9 cellular contexts compared by ENCODE assay signal in the genomic region with DNA sequence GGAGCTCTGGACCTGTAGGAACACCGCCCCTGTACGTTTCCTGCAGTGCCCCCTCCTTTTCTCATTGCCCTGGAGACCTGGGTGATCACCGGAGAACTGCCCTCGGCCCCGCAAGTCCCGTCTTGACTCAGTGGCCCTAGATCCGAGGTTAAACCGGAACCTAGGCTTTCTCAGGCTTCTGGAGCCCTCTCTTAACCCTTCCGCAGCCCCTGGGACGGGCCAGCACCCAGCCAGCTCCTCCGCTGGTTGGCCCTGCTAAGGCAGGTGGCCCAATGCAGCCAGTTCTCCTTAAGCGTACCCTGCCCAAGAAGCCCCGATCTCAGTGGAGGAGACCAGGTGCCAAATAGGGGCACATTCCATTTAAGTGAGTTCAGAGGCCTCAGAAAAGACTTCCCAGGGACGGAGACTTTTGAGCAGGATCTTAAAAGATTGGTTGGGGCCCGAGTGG. TPM values are rescaled to one million over a fixed set of nuclear protein-coding genes. Genes with fewer than 3 reads are reported as not detected.
DNase-seq lines count a peak whose midpoint lies in the region; ATAC-seq, FAIRE-seq and TF ChIP-seq lines count a peak whose summit lies in the region.
"Had no signal": no experiment of that assay in that cellular context is flagged by ENCODE, and none has a peak within 500 bp of the region (broad histone marks: within the 10 kb centered on the region; RNA-seq: fewer than 3 reads in every experiment).

No MANE protein-coding gene starts in this region.

- ATAC-seq in HG02885 (IDR thresholded peaks at IDR 0.05; ENCODE audit: poor library complexity, unreplicated experiment) (peak; percentile 30), T-cell (replicated peaks in 1 of 4) (peak; percentile 30 to 39 (median 36))
- ATAC-seq in stimulated activated memory B cell treated with anti-CD40 and anti-IgM and Interleukin-4, amounts not matched to agents 10 μg/mL and 1 μg/mL and 100 μg/mL, for 72 hours: peak; percentile 70

- H3K27ac Mint-ChIP-seq in T-cell: peak overlapping the region; percentile 73 to 78
- peak overlapping the region; percentile 91 for H3K27ac Mint-ChIP-seq in stimulated activated memory B cell treated with anti-CD40 and anti-IgM and Interleukin-4, amounts not matched to agents 10 μg/mL and 1 μg/mL and 100 μg/mL, for 72 hours

- H3K4me1 Mint-ChIP-seq in T-cell: peaks cover 7 to 20% (median 8%) of the 10 kb centered on the region in 3 donors
- peaks cover 7% of the 10 kb centered on the region for H3K4me1 Mint-ChIP-seq in stimulated activated memory B cell treated with anti-CD40 and anti-IgM and Interleukin-4, amounts not matched to agents 10 μg/mL and 1 μg/mL and 100 μg/mL, for 72 hours

- FAIRE-seq in GM12892 (lab: Jason Lieb, UNC): peak; percentile 68

- no peak for TF ChIP-seq POLR2A in GM12892 (IDR thresholded peaks at IDR 0.05; ENCODE audit: low read depth, low read length)

- H3K27me3 Mint-ChIP-seq in T-cell: no peaks in the 10 kb centered on the region
- H3K27me3 Mint-ChIP-seq in stimulated activated memory B cell treated with anti-CD40 and anti-IgM and Interleukin-4, amounts not matched to agents 10 μg/mL and 1 μg/mL and 100 μg/mL, for 72 hours: no peaks in the 10 kb centered on the region

- DNase-seq in GM12892 (ENCODE audit: insufficient read length) (peak; percentile 61), T-cell (peak in 17 of 34 experiments; percentile 4 to 39 (median 15)), ecto neural progenitor cell (ENCODE audit: low spot score) (peak; percentile 62), medulla oblongata (ENCODE audit: extremely low spot score) (peak; percentile 3), middle frontal gyrus (ENCODE audit: extremely low spot score, low spot score) (no peak), NCI-H1105 (lab: John Stamatoyannopoulos, UW) (no peak)

- H3K36me3 Mint-ChIP-seq in T-cell: peaks cover 4% of the 10 kb centered on the region
- H3K36me3 Mint-ChIP-seq in stimulated activated memory B cell treated with anti-CD40 and anti-IgM and Interleukin-4, amounts not matched to agents 10 μg/mL and 1 μg/mL and 100 μg/mL, for 72 hours: peaks cover 6% of the 10 kb centered on the region

- POLR2A ChIA-PET in T-cell (lab: Charles Lee): no interaction called here

- H3K9me3 Mint-ChIP-seq in T-cell: no peaks in the 10 kb centered on the region
- no peaks in the 10 kb centered on the region for H3K9me3 Mint-ChIP-seq in stimulated activated memory B cell treated with anti-CD40 and anti-IgM and Interleukin-4, amounts not matched to agents 10 μg/mL and 1 μg/mL and 100 μg/mL, for 72 hours

- H3K4me3 Mint-ChIP-seq in T-cell: peak overlapping the region; percentile 81 to 86 (median 85)
- peak overlapping the region; percentile 93 for H3K4me3 Mint-ChIP-seq in stimulated activated memory B cell treated with anti-CD40 and anti-IgM and Interleukin-4, amounts not matched to agents 10 μg/mL and 1 μg/mL and 100 μg/mL, for 72 hours

- CTCF ChIA-PET in T-cell (lab: Charles Lee): interaction anchor here (0.5 to 1.5 kb wide), 10 partner anchors 10 to 1896 kb away, joined by 3 to 10 read pairs (median 4); partner anchors contain the start of gene CBL (in 1 of the 2)

RNA-seq across cellular contexts. Expression of gene NLRX1, which starts 0.8 kb away (rescaled TPM):
- polyA plus RNA-seq in GM12892 (2012; ENCODE audit: missing spikeins): 5.2 TPM
- total RNA-seq in T-cell: 10 to 100 TPM in 3 of 5 donors, 1 to 10 TPM in 2; 6.5 to 12.8 (median 11.6) TPM

RNA-seq across cellular contexts. Expression of gene NHERF4, which starts 16.0 kb away (rescaled TPM):
- polyA plus RNA-seq in GM12892 (2012; ENCODE audit: missing spikeins): not detected
- 1 to 10 TPM in 1 of 5 donors, under 1 TPM in 3, not detected in 1; 0.30 to 1.1 (median 0.73) TPM for total RNA-seq in T-cell
- total RNA-seq: dermis microvascular lymphatic vessel endothelial cell had no signal

RNA-seq across cellular contexts. Expression of gene ABCG4, which starts 20.4 kb away (rescaled TPM):
- not detected for polyA plus RNA-seq in GM12892 (2012; ENCODE audit: missing spikeins)
- under 1 TPM in 1 of 5 donors, not detected in 4; 0.09 TPM for total RNA-seq in T-cell
- total RNA-seq: dermis microvascular lymphatic vessel endothelial cell had no signal

RNA-seq across cellular contexts. Expression of gene CBL, which starts 36.8 kb away (rescaled TPM):
- polyA plus RNA-seq in GM12892 (2012; ENCODE audit: missing spikeins): 13.1 TPM
- total RNA-seq in T-cell: 10 to 100 TPM; 40.9 to 42.2 (median 41.1) TPM

RNA-seq across cellular contexts. Expression of gene HINFP, which starts 47.9 kb away (rescaled TPM):
- 19.3 TPM for polyA plus RNA-seq in GM12892 (2012; ENCODE audit: missing spikeins)
- total RNA-seq in T-cell: 10 to 100 TPM; 30.0 to 68.5 (median 56.7) TPM

Comparison
In these comparisons a context has a peak if more than half of its experiments do, and no peak if none do; other contexts are left out.
1. DNase-seq: peak in GM12892 (single experiment), ecto neural progenitor cell (single experiment) and medulla oblongata (single experiment); none in middle frontal gyrus (single experiment) and NCI-H1105 (single experiment).
2. Peak in every context shown above with its lines, with median percentiles within 50 percentile points of each other: ATAC-seq.